In the genomic region with DNA sequence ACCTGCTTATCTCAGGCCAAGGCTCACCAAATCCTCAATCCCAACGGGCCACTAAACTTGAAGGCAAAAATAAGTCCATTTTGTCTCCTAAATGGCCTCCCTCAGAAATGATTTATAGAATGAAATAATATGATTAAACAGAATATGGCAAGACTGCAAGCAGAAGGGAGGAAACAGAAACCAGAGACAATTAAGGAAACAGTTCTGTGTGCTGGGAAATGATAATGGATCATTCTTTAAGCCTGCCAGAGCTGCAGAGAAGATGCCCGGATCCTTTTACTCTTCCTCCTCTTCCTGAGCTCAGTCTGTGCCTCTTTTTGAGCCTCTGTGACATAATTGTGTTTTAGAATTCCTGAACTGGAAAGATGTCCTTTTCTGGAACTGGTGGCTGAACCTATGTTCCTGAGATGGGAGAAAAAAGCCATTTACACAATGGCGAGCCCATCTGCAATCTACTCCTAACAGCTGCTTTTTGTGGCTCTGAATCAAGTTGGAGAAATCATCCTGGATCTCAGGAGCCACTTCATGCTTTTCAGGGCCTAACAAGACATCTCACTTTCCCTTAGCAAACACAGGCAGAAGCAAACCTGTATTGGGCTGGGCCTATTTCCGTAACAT, we compare ENCODE assay signal across 19 cellular contexts. TPM values are rescaled to one million over a fixed set of nuclear protein-coding genes. Genes with fewer than 3 reads are reported as not detected.
DNase-seq lines count a peak whose midpoint lies in the region; ATAC-seq and TF ChIP-seq lines count a peak whose summit lies in the region.
"Had no signal": no experiment of that assay in that cellular context is flagged by ENCODE, and none has a peak within 500 bp of the region (broad histone marks: within the 10 kb centered on the region; RNA-seq: fewer than 3 reads in every experiment).

No MANE protein-coding gene starts in this region.

- DNase-seq in WTC11 (ENCODE audit: low spot score): no peak
- DNase-seq in smooth muscle cell (lab: John Stamatoyannopoulos, UW; ENCODE audit: unreplicated experiment): no peak
- no peak for DNase-seq in thyroid gland
- DNase-seq in RPMI8226: no peak
- DNase-seq: activated CD4-positive, alpha-beta T cell treated with anti-CD3 and anti-CD28 coated beads for 36 hours; activated gamma-delta T cell treated with Interleukin-2 at 50 U/mL for 16 hours; AML-193; amygdala; Calu3; left lung; MM.1S; naive B cell; NCI-H187 treated with DMSO at 0.1 percent for 48 hours; retina had no signal

- H3K36me3 ChIP-seq in HEK293 (ENCODE audit: control insufficient read depth in 2 of 2, insufficient read depth in 1 of 2, low read length in 2 of 2) (no peaks in the 10 kb centered on the region), muscle layer of colon (ENCODE audit: insufficient read depth, low read length) (no peaks in the 10 kb centered on the region), smooth muscle cell (ENCODE audit: low read depth) (no peaks in the 10 kb centered on the region), thyroid gland (no peaks in the 10 kb centered on the region)
- H3K36me3 ChIP-seq: left lung, SJCRH30 had no signal

- POLR2A ChIA-PET in HEK293 (lab: Yijun Ruan, JAX): no interaction called here
- POLR2A ChIA-PET in WTC11 (lab: Charles Lee): no interaction called here

- TF ChIP-seq CTCF in HEK293 (tag by site-specific recombination; IDR thresholded peaks at IDR 0.05) (no peak), WTC11 (IDR thresholded peaks at IDR 0.05) (no peak), smooth muscle cell (IDR thresholded peaks at IDR 0.05; ENCODE audit: borderline replicate concordance, insufficient read depth, poor library complexity, severe bottlenecking) (no peak), thyroid gland (IDR thresholded peaks at IDR 0.05) (no peak)

- no peaks in the 10 kb centered on the region for H3K27me3 ChIP-seq in muscle layer of colon (ENCODE audit: control insufficient read depth in 1 of 2, insufficient read depth in 2 of 2, low read length in 2 of 2)
- H3K27me3 ChIP-seq in smooth muscle cell (ENCODE audit: low read depth): no peaks in the 10 kb centered on the region
- no peaks in the 10 kb centered on the region for H3K27me3 ChIP-seq in thyroid gland
- H3K27me3 ChIP-seq: left lung, SJCRH30 had no signal

- H3K9me3 ChIP-seq in HEK293 (ENCODE audit: control insufficient read depth, insufficient read depth, low read depth, low read length) (no peaks in the 10 kb centered on the region), muscle layer of colon (ENCODE audit: low read length) (no peaks in the 10 kb centered on the region), smooth muscle cell (replicated peaks; ENCODE audit: low read depth) (no peaks in the 10 kb centered on the region), thyroid gland (no peaks in the 10 kb centered on the region)
- H3K9me3 ChIP-seq: left lung, SJCRH30 had no signal

- WGBS in smooth muscle cell (ENCODE audit: low lambda C conversion rate): 72% methylated on average over 4 of the region's 4 CpGs
- WGBS in thyroid gland, 2 donors: 80 to 81% methylated on average over 4 of the region's 4 CpGs

- peaks cover 13% of the 10 kb centered on the region for H3F3A ChIP-seq in smooth muscle cell (ENCODE audit: low read depth)

- H3K4me1 Mint-ChIP-seq in WTC11: peaks cover 14% of the 10 kb centered on the region

- TF ChIP-seq POLR2A in thyroid gland (IDR thresholded peaks at IDR 0.05): no peak

- ATAC-seq in WTC11: no peak
- ATAC-seq in GM18873 (IDR thresholded peaks at IDR 0.05; ENCODE audit: low FRiP score, unreplicated experiment): no peak
- ATAC-seq: activated CD4-positive, alpha-beta T cell treated with anti-CD3 and anti-CD28 coated beads for 36 hours; left lung had no signal

- no peak overlapping the region for H3K9ac ChIP-seq in muscle layer of colon (ENCODE audit: low read length)
- no peak overlapping the region for H3K9ac ChIP-seq in smooth muscle cell (ENCODE audit: low read depth)

- H3K27ac Mint-ChIP-seq in WTC11: peak overlapping the region; percentile 45; the same call in 1 of the 2 replicates
- H3K27ac Mint-ChIP-seq: activated CD4-positive, alpha-beta T cell treated with anti-CD3 and anti-CD28 coated beads for 36 hours; naive B cell; T-helper 2 cell treated with Interferon-gamma antibody and Interleukin-4, amounts not matched to agents 5 μg/mL and 100 μg/mL, for 36 hours had no signal

- no peaks in the 10 kb centered on the region for H3K27me3 Mint-ChIP-seq in WTC11 (ENCODE audit: low read depth)
- H3K27me3 Mint-ChIP-seq: activated CD4-positive, alpha-beta T cell treated with anti-CD3 and anti-CD28 coated beads for 36 hours had no signal

- no peak overlapping the region for H3K4me3 Mint-ChIP-seq in WTC11
- H3K4me3 Mint-ChIP-seq: activated CD4-positive, alpha-beta T cell treated with anti-CD3 and anti-CD28 coated beads for 36 hours; T-helper 2 cell treated with Interferon-gamma antibody and Interleukin-4, amounts not matched to agents 5 μg/mL and 100 μg/mL, for 36 hours had no signal

- no peak overlapping the region for H3K27ac ChIP-seq in HEK293 (ENCODE audit: extremely low read depth, low read depth, low read length)
- H3K27ac ChIP-seq in muscle layer of colon (ENCODE audit: low read depth, low read length): peak overlapping the region; percentile 76
- peak overlapping the region; percentile 1 for H3K27ac ChIP-seq in smooth muscle cell (ENCODE audit: low read depth)
- H3K27ac ChIP-seq in thyroid gland: no peak overlapping the region
- H3K27ac ChIP-seq: left lung, SJCRH30 had no signal

- CTCF ChIA-PET in HEK293 (lab: Yijun Ruan, JAX) (interaction anchor here (0.7 to 7.1 kb wide), 4 partner anchors 8 to 218 kb away, joined by 3 to 55 read pairs (median 6); no protein-coding TSS in a partner anchor), WTC11 (lab: Charles Lee) (no interaction called here)

- H3K4me1 ChIP-seq in HEK293 (ENCODE audit: control insufficient read depth, insufficient read depth, low read length): peaks cover 14% of the 10 kb centered on the region
- H3K4me1 ChIP-seq in muscle layer of colon (ENCODE audit: insufficient read depth, low read length): peaks cover 35% of the 10 kb centered on the region
- peaks cover 12% of the 10 kb centered on the region for H3K4me1 ChIP-seq in smooth muscle cell (ENCODE audit: low read depth)
- peaks cover 16 to 17% of the 10 kb centered on the region in 2 donors for H3K4me1 ChIP-seq in thyroid gland

- H2AFZ ChIP-seq in smooth muscle cell (ENCODE audit: low read depth): peak overlapping the region; percentile 55

- no peaks in the 10 kb centered on the region for H4K20me1 ChIP-seq in smooth muscle cell (ENCODE audit: low read depth)

- H3K36me3 Mint-ChIP-seq in WTC11: no peaks in the 10 kb centered on the region
- H3K36me3 Mint-ChIP-seq: naive B cell had no signal

- H3K4me3 ChIP-seq in HEK293 (ENCODE audit: low read depth, low read length) (no peak overlapping the region), muscle layer of colon (ENCODE audit: low read depth in 1 of 2, low read length in 2 of 2) (no peak overlapping the region), smooth muscle cell (no peak overlapping the region), thyroid gland (replicated peaks in 1 of 3) (no peak overlapping the region)
- H3K4me3 ChIP-seq: left lung, SJCRH30 had no signal

- intact Hi-C loops in thyroid gland (cut with DNase I): no loop called here

- no peak overlapping the region for H3K4me2 ChIP-seq in smooth muscle cell

- H3K9me3 Mint-ChIP-seq in WTC11: no peaks in the 10 kb centered on the region
- H3K9me3 Mint-ChIP-seq: naive B cell; T-helper 2 cell treated with Interferon-gamma antibody and Interleukin-4, amounts not matched to agents 5 μg/mL and 100 μg/mL, for 36 hours had no signal

- H3K79me2 ChIP-seq in smooth muscle cell (ENCODE audit: low read depth): no peaks in the 10 kb centered on the region

TF ChIP-seq in HEK293, 187 proteins besides CTCF, POLR2A, EP300 and RAD21:
- TF ChIP-seq, protein P1, sequence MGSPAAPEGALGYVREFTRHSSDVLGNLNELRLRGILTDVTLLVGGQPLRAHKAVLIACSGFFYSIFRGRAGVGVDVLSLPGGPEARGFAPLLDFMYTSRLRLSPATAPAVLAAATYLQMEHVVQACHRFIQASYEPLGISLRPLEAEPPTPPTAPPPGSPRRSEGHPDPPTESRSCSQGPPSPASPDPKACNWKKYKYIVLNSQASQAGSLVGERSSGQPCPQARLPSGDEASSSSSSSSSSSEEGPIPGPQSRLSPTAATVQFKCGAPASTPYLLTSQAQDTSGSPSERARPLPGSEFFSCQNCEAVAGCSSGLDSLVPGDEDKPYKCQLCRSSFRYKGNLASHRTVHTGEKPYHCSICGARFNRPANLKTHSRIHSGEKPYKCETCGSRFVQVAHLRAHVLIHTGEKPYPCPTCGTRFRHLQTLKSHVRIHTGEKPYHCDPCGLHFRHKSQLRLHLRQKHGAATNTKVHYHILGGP (tag by site-specific recombination; IDR thresholded peaks at IDR 0.05): no peak
- TF ChIP-seq ZNF10 (tag by site-specific recombination; IDR thresholded peaks at IDR 0.05): 0 out of 2 replicates have a peak, but pooled peaks have one; percentile 10
- no peak for TF ChIP-seq ZNF701 (tag by site-specific recombination; IDR thresholded peaks at IDR 0.05)
- TF ChIP-seq ZNF175 (tag by site-specific recombination; IDR thresholded peaks at IDR 0.05): no peak
- TF ChIP-seq ZBTB17 (tag by site-specific recombination; IDR thresholded peaks at IDR 0.05): peak; percentile 66

TF ChIP-seq in WTC11, 78 proteins besides CTCF, POLR2A, EP300 and RAD21:
- no peak for TF ChIP-seq PRRX2 (CRISPR knock-in tag; IDR thresholded peaks at IDR 0.05)
- no peak for TF ChIP-seq TP53 (CRISPR knock-in tag; IDR thresholded peaks at IDR 0.05)
- TF ChIP-seq ATF2 (CRISPR knock-in tag; IDR thresholded peaks at IDR 0.05; ENCODE audit: borderline replicate concordance, low read depth): no peak
- no peak for TF ChIP-seq IRF2 (CRISPR knock-in tag; IDR thresholded peaks at IDR 0.05; ENCODE audit: borderline replicate concordance, low read depth)
TF ChIP-seq in WTC11: peak in this region for 0.

RNA-seq across cellular contexts. Expression of gene ABHD2, which starts 2.9 kb away (rescaled TPM):
- total RNA-seq in WTC11 (2021): 26.2 to 29.7 TPM (median 29.5 TPM) in 3 replicates
- 19.0 and 23.9 TPM in 2 replicates for total RNA-seq in smooth muscle cell
- polyA plus RNA-seq in smooth muscle cell: 9.4 and 12.8 TPM in 2 replicates
- total RNA-seq in thyroid gland: 10 to 100 TPM; 52.0 to 74.4 (median 66.2) TPM

Comparison
In these comparisons a context has a peak if more than half of its experiments do, and no peak if none do; other contexts are left out.
1. H3K27ac ChIP-seq: peak in muscle layer of colon (single experiment) and smooth muscle cell (single experiment); none in HEK293 (single experiment) and thyroid gland (0 of 3).